Comparison of ENCODE assay signal across 20 cellular contexts in genomic region chr3:142896996-142897395, GRCh38. TPM values are rescaled to one million over a fixed set of nuclear protein-coding genes. Genes with fewer than 3 reads are reported as not detected.
DNase-seq lines count a peak whose midpoint lies in the region; ATAC-seq, FAIRE-seq and TF ChIP-seq lines count a peak whose summit lies in the region.
"Had no signal": no experiment of that assay in that cellular context is flagged by ENCODE, and none has a peak within 500 bp of the region (broad histone marks: within the 10 kb centered on the region; RNA-seq: fewer than 3 reads in every experiment).

No MANE protein-coding gene starts in this region.

- no peaks in the 10 kb centered on the region for H3K27me3 ChIP-seq in mammary epithelial cell (ENCODE audit: insufficient read depth, low read length)
- H3K27me3 ChIP-seq in HCT116 (ENCODE audit: insufficient read depth, low read length) = no peaks in the 10 kb centered on the region
- peaks cover 3% of the 10 kb centered on the region for H3K27me3 ChIP-seq in bronchial epithelial cell (ENCODE audit: control insufficient read depth, insufficient read depth, low read length)
- H3K27me3 ChIP-seq in suprapubic skin = peaks cover 2% of the 10 kb centered on the region

- H2AFZ ChIP-seq in mammary epithelial cell (ENCODE audit: low read depth, low read length) = no peak overlapping the region
- peak overlapping the region; percentile 36 for H2AFZ ChIP-seq in HCT116 (ENCODE audit: low read depth, low read length, poor library complexity, severe bottlenecking)

- in situ Hi-C loops in T47D (cut with HindIII; ENCODE audit: low pct_unique_long_range_greater_than_20kb, low sequenced_read_pairs) = no loop called here
- in situ Hi-C loops in mammary epithelial cell (cut with MboI; ENCODE audit: low sequenced_read_pairs in 2 of 2) = no loop called here

- CTCF ChIA-PET in mammary epithelial cell (lab: Charles Lee; ENCODE audit: low non-redundant PET) = no interaction called here
- CTCF ChIA-PET in HCT116 (lab: Charles Lee) = interaction anchor here (1.2 to 2.0 kb wide), 2 partner anchors 9 to 68 kb away, joined by 5 to 7 read pairs; no protein-coding TSS in a partner anchor

- H3K4me1 ChIP-seq in mammary epithelial cell (ENCODE audit: insufficient read depth, low read length) (peaks cover 3% of the 10 kb centered on the region), HCT116 (ENCODE audit: control insufficient read depth in 1 of 2, insufficient read depth in 2 of 2, low read length in 2 of 2) (peaks cover 0 to 13% of the 10 kb centered on the region in 2 experiments; a peak in 2 of 4 replicates), suprapubic skin (no peaks in the 10 kb centered on the region)
- H3K4me1 ChIP-seq: HAP-1 had no signal

- H3K27ac ChIP-seq in mammary epithelial cell (ENCODE audit: insufficient read depth, low read depth, low read length) (no peak overlapping the region), HCT116 (ENCODE audit: low read depth, low read length) (no peak overlapping the region), suprapubic skin (no peak overlapping the region)
- H3K27ac ChIP-seq: HL-60 had no signal

- DNase-seq in T47D (ENCODE audit: low read depth in 1 of 2, low spot score in 1 of 2) (peak; percentile 44 to 66), mammary epithelial cell (no peak), HCT116 (ENCODE audit: low read depth, low spot score) (no peak), bronchial epithelial cell (ENCODE audit: low read depth) (peak; percentile 34), suprapubic skin (ENCODE audit: low spot score in 2 of 2) (no peak), NAMALWA (ENCODE audit: low spot score) (no peak)
- DNase-seq: CD8-positive, alpha-beta T cell; COR-L47; DMS153; DMS79 treated with DMSO at 0.1 percent for 48 hours; GDM1; HFFc6 had no signal

- RAD21 ChIA-PET in HCT116 (lab: Charles Lee; ENCODE audit: low non-redundant PET in 1 of 2, low total read pairs in 2 of 2, uncharacterized antibody in 2 of 2, unreplicated experiment in 2 of 2) = no interaction called here

- WGBS in mammary epithelial cell (ENCODE audit: low coverage, missing lambda C conversion rate) = 50% methylated on average over 1 of the region's 1 CpG
- WGBS in suprapubic skin = 64% methylated on average over 1 of the region's 1 CpG

- TF ChIP-seq EP300 in suprapubic skin (IDR thresholded peaks at IDR 0.05) = no peak

- intact Hi-C loops in mammary epithelial cell (cut with micrococcal nuclease) (no loop called here), HCT116 (cut with micrococcal nuclease) (no loop called here)

- dilution Hi-C loops in mammary epithelial cell (cut with HindIII; ENCODE audit: low sequenced_read_pairs) = loop anchor here (5.0 kb wide), 1 partner anchor 45 kb away; no protein-coding TSS in a partner anchor

- H3K79me2 ChIP-seq in mammary epithelial cell (ENCODE audit: insufficient read depth, low read length) = no peaks in the 10 kb centered on the region
- H3K79me2 ChIP-seq in HCT116 (ENCODE audit: insufficient read depth, low read length) = no peaks in the 10 kb centered on the region

- no TSS peak for BruUV-seq in mammary epithelial cell (replicated peaks; lab: Mats Ljungman, UMichigan)
- BruUV-seq in HCT116 (replicated peaks; lab: Mats Ljungman, UMichigan) = no TSS peak

- H3K9me2 ChIP-seq in HCT116 (ENCODE audit: insufficient read depth) = no peaks in the 10 kb centered on the region

- H3K9ac ChIP-seq in mammary epithelial cell (ENCODE audit: insufficient read depth, low read length) (no peak overlapping the region), HCT116 (ENCODE audit: low read length) (no peak overlapping the region)

- H3K4me3 ChIP-seq in mammary epithelial cell (replicated peaks in 1 of 3; ENCODE audit: insufficient read depth in 1 of 3, low read depth in 2 of 3, low read length in 3 of 3) (no peak overlapping the region), HCT116 (replicated peaks in 1 of 2; ENCODE audit: low read depth in 1 of 2, low read length in 2 of 2) (no peak overlapping the region), bronchial epithelial cell (ENCODE audit: low read depth, low read length) (no peak overlapping the region), suprapubic skin (no peak overlapping the region)
- H3K4me3 ChIP-seq: A549, HAP-1 had no signal

- TF ChIP-seq POLR2A in HCT116 (IDR thresholded peaks at IDR 0.05; ENCODE audit: borderline replicate concordance, extremely low read depth, insufficient read depth, insufficient read length) (no peak), suprapubic skin (IDR thresholded peaks at IDR 0.05) (no peak)

- no peak overlapping the region for H3K4me2 ChIP-seq in mammary epithelial cell (ENCODE audit: insufficient read depth, low read depth, low read length)
- no peak overlapping the region for H3K4me2 ChIP-seq in HCT116 (ENCODE audit: low read length)

- FAIRE-seq in bronchial epithelial cell (lab: Jason Lieb, UNC) = no peak
- FAIRE-seq: A549, D721Med, GM12892, H1 had no signal

- no peak for TF ChIP-seq RAD21 in HCT116 (IDR thresholded peaks at IDR 0.05; ENCODE audit: low read depth)

- H3K36me3 ChIP-seq in mammary epithelial cell (ENCODE audit: insufficient read depth, low read length) = no peaks in the 10 kb centered on the region
- H3K36me3 ChIP-seq in HCT116 (ENCODE audit: control insufficient read depth in 1 of 2, insufficient read depth in 2 of 2, low read length in 2 of 2) = no peaks in the 10 kb centered on the region
- no peaks in the 10 kb centered on the region for H3K36me3 ChIP-seq in bronchial epithelial cell (ENCODE audit: control insufficient read depth, insufficient read depth, low read length)
- H3K36me3 ChIP-seq in suprapubic skin = no peaks in the 10 kb centered on the region
- H3K36me3 ChIP-seq: HAP-1 had no signal

- H4K20me1 ChIP-seq in mammary epithelial cell (ENCODE audit: insufficient read depth, low read length) = no peaks in the 10 kb centered on the region
- no peaks in the 10 kb centered on the region for H4K20me1 ChIP-seq in HCT116 (ENCODE audit: insufficient read depth)

- H3K9me3 ChIP-seq in mammary epithelial cell (replicated peaks; ENCODE audit: insufficient read depth, low read length) (no peaks in the 10 kb centered on the region), HCT116 (ENCODE audit: control insufficient read depth in 1 of 2, insufficient read depth in 1 of 2, low read depth in 1 of 2, low read length in 2 of 2) (no peaks in the 10 kb centered on the region), suprapubic skin (no peaks in the 10 kb centered on the region)
- H3K9me3 ChIP-seq: A549, HAP-1 had no signal

- TF ChIP-seq CTCF in mammary epithelial cell (conservative IDR thresholded peaks at IDR 0.05 in 1 of 2, IDR thresholded peaks at IDR 0.05 in 1 of 2; ENCODE audit: extremely low read depth in 1 of 2, insufficient read depth in 1 of 2, low read depth in 1 of 2, low read length in 2 of 2) = no peak
- TF ChIP-seq CTCF in HCT116 (IDR thresholded peaks at IDR 0.05 in 2 of 3, conservative IDR thresholded peaks at IDR 0.05 in 1 of 3; ENCODE audit: borderline replicate concordance in 1 of 3, insufficient read depth in 1 of 3, low read depth in 2 of 3, low read length in 2 of 3) = no peak
- no peak for TF ChIP-seq CTCF in bronchial epithelial cell (IDR thresholded peaks at IDR 0.05; ENCODE audit: insufficient read depth, low read length, severe bottlenecking)
- TF ChIP-seq CTCF in suprapubic skin (IDR thresholded peaks at IDR 0.05) = no peak

- ATAC-seq in HCT116 (no peak), HG03565 (IDR thresholded peaks at IDR 0.05; ENCODE audit: unreplicated experiment) (no peak)
- ATAC-seq: CD8-positive, alpha-beta T cell had no signal

- POLR2A ChIA-PET in HCT116 (lab: Charles Lee) = no interaction called here

TF ChIP-seq in HCT116, 20 proteins besides CTCF, POLR2A, EP300 and RAD21:
- no peak for TF ChIP-seq MAX (IDR thresholded peaks at IDR 0.05)

RNA-seq across cellular contexts. Expression of gene PCOLCE2, which starts 8.1 kb away (rescaled TPM):
- total RNA-seq in mammary epithelial cell (1 to 10 TPM; 2.8 to 3.5 TPM), HCT116 (2021; ENCODE audit: unreplicated experiment) (4.4 TPM), bronchial epithelial cell (0.38 and 1.1 TPM in 2 replicates), suprapubic skin (10 to 100 TPM in 1 of 4 donors, 1 to 10 TPM in 3; 3.2 to 13.3 (median 6.7) TPM)
- 2.9 TPM for polyA plus RNA-seq in mammary epithelial cell
- polyA minus RNA-seq in mammary epithelial cell = 11.0 TPM
- 3.7 and 4.8 TPM in 2 replicates for polyA plus RNA-seq in HCT116 (2012)
- total RNA-seq: CD8-positive, alpha-beta T cell had no signal
- polyA plus RNA-seq: CD14-positive monocyte had no signal

Comparison
In these comparisons a context has a peak if more than half of its experiments do, and no peak if none do; other contexts are left out.
1. DNase-seq: peak in T47D (2 of 2) and bronchial epithelial cell (single experiment); none in mammary epithelial cell (single experiment), HCT116 (single experiment), suprapubic skin (0 of 2) and NAMALWA (single experiment).